In genomic region chr16:31265329-31266245, GRCh38 we compare ENCODE assay signal across 9 cellular contexts. TPM values are rescaled to one million over a fixed set of nuclear protein-coding genes. Genes with fewer than 3 reads are reported as not detected.
DNase-seq lines count a peak whose midpoint lies in the region; ATAC-seq and TF ChIP-seq lines count a peak whose summit lies in the region.
"Had no signal": no experiment of that assay in that cellular context is flagged by ENCODE, and none has a peak within 500 bp of the region (broad histone marks: within the 10 kb centered on the region; RNA-seq: fewer than 3 reads in every experiment).

No MANE protein-coding gene starts in this region.

- TF ChIP-seq CTCF in MCF 10A (IDR thresholded peaks at IDR 0.05; ENCODE audit: unreplicated experiment) = no peak
- no peak for TF ChIP-seq CTCF in breast epithelium (IDR thresholded peaks at IDR 0.05)
- no peak for TF ChIP-seq CTCF in endodermal cell (conservative IDR thresholded peaks at IDR 0.05)

- DNase-seq in MCF 10A (ENCODE audit: unreplicated experiment) (peak; percentile 72), breast epithelium (ENCODE audit: low spot score in 2 of 2) (no peak), endodermal cell (peak; percentile 75), Ammon's horn (ENCODE audit: low spot score) (no peak), NCI-H510A treated with DMSO at 0.1 percent for 48 hours (lab: John Stamatoyannopoulos, UW) (no peak)
- peak; percentile 91 for DNase-seq in activated CD4-positive, alpha-beta T cell treated with anti-CD3 and anti-CD28 coated beads for 36 hours
- DNase-seq in stimulated activated CD4-positive, alpha-beta T cell treated with anti-CD3 and anti-CD28 coated beads, Interleukin-2, amount 100 ng/mL, for 4 hours (ENCODE audit: low read depth) = peak; percentile 53

- intact Hi-C loops in MCF 10A (cut with micrococcal nuclease) (no loop called here), breast epithelium (cut with DNase I; ENCODE audit: low total_unique reads) (no loop called here)
- intact Hi-C loops in activated CD4-positive, alpha-beta T cell treated with anti-CD3 and anti-CD28 coated beads for 36 hours (cut with DNase I, micrococcal nuclease) = loop anchor here (2.0 to 10.0 kb wide), 5 partner anchors 51 to 602 kb away; partner anchors contain the start of genes COX6A2 (in 1 of the 2), ITGAX (in 1 of the 2), PYDC1 (in 1 of the 2) and TRIM72 (in 1 of the 2)

- no peak overlapping the region for H3K27ac ChIP-seq in breast epithelium
- no peak overlapping the region for H3K27ac ChIP-seq in endodermal cell (ENCODE audit: low read depth, low read length)

- WGBS in endodermal cell (ENCODE audit: insufficient coverage in 1 of 2, insufficient read length in 1 of 2), 2 experiments = 82 to 87% methylated on average over 12 to 20 of the region's 20 CpGs

- H3K9me3 ChIP-seq in breast epithelium = no peaks in the 10 kb centered on the region
- no peaks in the 10 kb centered on the region for H3K9me3 ChIP-seq in endodermal cell (ENCODE audit: control insufficient read depth, low read length)

- BruUV-seq in MCF 10A (replicated peaks; lab: Mats Ljungman, UMichigan) = no TSS peak

- peaks cover 6% of the 10 kb centered on the region for H3K36me3 Mint-ChIP-seq in MCF 10A (ENCODE audit: insufficient read depth, unreplicated experiment)
- H3K36me3 Mint-ChIP-seq in activated CD4-positive, alpha-beta T cell treated with anti-CD3 and anti-CD28 coated beads for 36 hours (ENCODE audit: low read depth) = no peaks in the 10 kb centered on the region
- H3K36me3 Mint-ChIP-seq in endodermal cell (ENCODE audit: low read depth) = no peaks in the 10 kb centered on the region

- H3K9me3 Mint-ChIP-seq in MCF 10A (ENCODE audit: unreplicated experiment) (no peaks in the 10 kb centered on the region), endodermal cell (no peaks in the 10 kb centered on the region)
- H3K9me3 Mint-ChIP-seq in activated CD4-positive, alpha-beta T cell treated with anti-CD3 and anti-CD28 coated beads for 36 hours (ENCODE audit: low read depth) = no peaks in the 10 kb centered on the region

- no peaks in the 10 kb centered on the region for H3K27me3 Mint-ChIP-seq in MCF 10A (ENCODE audit: insufficient read depth, unreplicated experiment)
- H3K27me3 Mint-ChIP-seq in activated CD4-positive, alpha-beta T cell treated with anti-CD3 and anti-CD28 coated beads for 36 hours = peaks cover 6% of the 10 kb centered on the region
- H3K27me3 Mint-ChIP-seq in endodermal cell (ENCODE audit: insufficient read depth) = no peaks in the 10 kb centered on the region

- H3K4me3 Mint-ChIP-seq in MCF 10A (ENCODE audit: unreplicated experiment) (peak overlapping the region; percentile 48), endodermal cell (no peak overlapping the region)
- peak overlapping the region; percentile 10 for H3K4me3 Mint-ChIP-seq in activated CD4-positive, alpha-beta T cell treated with anti-CD3 and anti-CD28 coated beads for 36 hours

- no peak overlapping the region for H3K9ac ChIP-seq in endodermal cell (ENCODE audit: extremely low read depth, low read length, poor library complexity, severe bottlenecking)

- no peaks in the 10 kb centered on the region for H3K4me1 ChIP-seq in breast epithelium
- no peaks in the 10 kb centered on the region for H3K4me1 ChIP-seq in endodermal cell (ENCODE audit: control insufficient read depth, insufficient read depth, low read length)

- no peak for TF ChIP-seq POLR2A in breast epithelium (IDR thresholded peaks at IDR 0.05)

- POLR2A ChIA-PET in MCF 10A (lab: Yijun Ruan, JAX) = no interaction called here
- POLR2A ChIA-PET in activated CD4-positive, alpha-beta T cell treated with anti-CD3 and anti-CD28 coated beads for 36 hours (lab: Charles Lee) = interaction anchor here (0.7 to 1.0 kb wide), 3 partner anchors 60 to 680 kb away, joined by 3 to 4 read pairs (median 4); no protein-coding TSS in a partner anchor

- CTCF ChIA-PET in MCF 10A (lab: Yijun Ruan, JAX) = interaction anchor here (0.7 to 1.2 kb wide), 2 partner anchors 8 to 71 kb away, joined by 3 to 5 read pairs; no protein-coding TSS in a partner anchor
- CTCF ChIA-PET in activated CD4-positive, alpha-beta T cell treated with anti-CD3 and anti-CD28 coated beads for 36 hours (lab: Charles Lee) = interaction anchor here (0.6 kb wide), 1 partner anchor 244 kb away, joined by 3 read pairs; no protein-coding TSS in a partner anchor

- H3K4me1 Mint-ChIP-seq in MCF 10A (ENCODE audit: insufficient read depth, unreplicated experiment) (peaks cover 29% of the 10 kb centered on the region), endodermal cell (peaks cover 16% of the 10 kb centered on the region)
- peaks cover 40% of the 10 kb centered on the region for H3K4me1 Mint-ChIP-seq in activated CD4-positive, alpha-beta T cell treated with anti-CD3 and anti-CD28 coated beads for 36 hours

- no peaks in the 10 kb centered on the region for H3K36me3 ChIP-seq in breast epithelium
- no peaks in the 10 kb centered on the region for H3K36me3 ChIP-seq in endodermal cell (ENCODE audit: control insufficient read depth, insufficient read depth, low read length)

- peak; percentile 89 for ATAC-seq in HG03378 (IDR thresholded peaks at IDR 0.05; ENCODE audit: unreplicated experiment)
- ATAC-seq in activated CD4-positive, alpha-beta T cell treated with anti-CD3 and anti-CD28 coated beads for 36 hours = peak; percentile 97

- H3K27ac Mint-ChIP-seq in MCF 10A (ENCODE audit: low read depth, unreplicated experiment) = peak overlapping the region; percentile 91
- H3K27ac Mint-ChIP-seq in activated CD4-positive, alpha-beta T cell treated with anti-CD3 and anti-CD28 coated beads for 36 hours = peak overlapping the region; percentile 86
- no peak overlapping the region for H3K27ac Mint-ChIP-seq in endodermal cell

- H3K4me3 ChIP-seq in breast epithelium (no peak overlapping the region), endodermal cell (ENCODE audit: low read length) (no peak overlapping the region)

- H3K27me3 ChIP-seq in breast epithelium (no peaks in the 10 kb centered on the region), endodermal cell (ENCODE audit: control insufficient read depth, insufficient read depth, low read length, poor library complexity, severe bottlenecking) (no peaks in the 10 kb centered on the region)

RNA-seq across cellular contexts. Expression of gene ITGAM, which starts 5.8 kb away (rescaled TPM):
- total RNA-seq in MCF 10A (2022) (0.76 TPM in 1 of 2 replicates, not detected in the other), breast epithelium (10 to 100 TPM in 1 of 3 donors, 1 to 10 TPM in 2; 5.2 to 23.5 (median 8.0) TPM), endodermal cell (under 1 TPM; 0.57 to 0.69 TPM)
- under 1 TPM; 0.67 to 0.98 TPM for total RNA-seq in activated CD4-positive, alpha-beta T cell treated with anti-CD3 and anti-CD28 coated beads for 36 hours
- not detected for polyA plus RNA-seq in endodermal cell (2013, experiment 1 of 2)
- polyA plus RNA-seq in endodermal cell (2013, experiment 2 of 2) = 0.25 TPM
- polyA plus RNA-seq: AG04450 had no signal

RNA-seq across cellular contexts. Expression of gene PYDC1, which starts 48.7 kb away (rescaled TPM):
- total RNA-seq in MCF 10A (2022) (not detected in 2 replicates), breast epithelium (not detected), endodermal cell (not detected)
- not detected for total RNA-seq in activated CD4-positive, alpha-beta T cell treated with anti-CD3 and anti-CD28 coated beads for 36 hours
- polyA plus RNA-seq in endodermal cell (2013, experiment 1 of 2) = not detected
- polyA plus RNA-seq in endodermal cell (2013, experiment 2 of 2) = not detected
- polyA plus RNA-seq: AG04450 had no signal

RNA-seq across cellular contexts. Expression of gene TRIM72, which starts 51.7 kb away (rescaled TPM):
- total RNA-seq in MCF 10A (2022) (not detected in 2 replicates), breast epithelium (under 1 TPM in 2 of 3 donors, not detected in 1; under 0.01 TPM), endodermal cell (under 1 TPM; 0.15 to 0.20 TPM)
- total RNA-seq in activated CD4-positive, alpha-beta T cell treated with anti-CD3 and anti-CD28 coated beads for 36 hours = under 1 TPM in 1 of 2 experiments, not detected in 1; 0.04 TPM
- not detected for polyA plus RNA-seq in endodermal cell (2013, experiment 1 of 2)
- polyA plus RNA-seq in endodermal cell (2013, experiment 2 of 2) = not detected
- polyA plus RNA-seq: AG04450 had no signal

Comparison
In these comparisons a context has a peak if more than half of its experiments do, and no peak if none do; other contexts are left out.
1. DNase-seq: peak in MCF 10A (single experiment), activated CD4-positive, alpha-beta T cell treated with anti-CD3 and anti-CD28 coated beads for 36 hours (single experiment), endodermal cell (single experiment) and stimulated activated CD4-positive, alpha-beta T cell treated with anti-CD3 and anti-CD28 coated beads, Interleukin-2, amount 100 ng/mL, for 4 hours (single experiment); none in breast epithelium (0 of 2), Ammon's horn (single experiment) and NCI-H510A treated with DMSO at 0.1 percent for 48 hours (single experiment).
2. intact Hi-C loops: an anchor here in activated CD4-positive, alpha-beta T cell treated with anti-CD3 and anti-CD28 coated beads for 36 hours (2.0 to 10.0 kb wide); none called in MCF 10A and breast epithelium.